ENCODE assay signal across 18 cellular contexts in genomic region chr12:15118946-15119345, GRCh38.
"Had no signal": no experiment of that assay in that cellular context is flagged by ENCODE, and none has a peak within 500 bp of the region (broad histone marks: within the 10 kb centered on the region; RNA-seq: fewer than 3 reads in every experiment).

No MANE protein-coding gene starts in this region.

- H3K27ac ChIP-seq: hepatocyte, neutrophil, right atrium auricular region, skin epidermis, testis, transverse colon had no signal

- H3K4me3 ChIP-seq: hepatocyte, right atrium auricular region, sigmoid colon, skin epidermis, testis, transverse colon had no signal

- H3K9me3 ChIP-seq: neutrophil, right atrium auricular region, sigmoid colon, testis, transverse colon had no signal

- DNase-seq: erythroblast; foreskin melanocyte; kidney; left colon; naive thymus-derived CD4-positive, alpha-beta T cell; posterior cingulate gyrus; sigmoid colon; stimulated activated CD4-positive, alpha-beta T cell treated with anti-CD3 and anti-CD28 coated beads, Interleukin-2, amount 100 ng/mL, for 24 hours; stimulated activated CD4-positive, alpha-beta T cell treated with anti-CD3 and anti-CD28 coated beads, Interleukin-4, amount 100 ng/mL, for 4 hours; stimulated activated naive B cell treated with anti-CD40 and anti-IgM and Interleukin-4, amounts not matched to agents 10 μg/mL and 1 μg/mL and 100 μg/mL, for 72 hours; stimulated activated naive CD8-positive, alpha-beta T cell treated with anti-CD3 and anti-CD28 coated beads, Interleukin-15, amount 100 ng/mL, for 72 hours; testis; transverse colon had no signal

- H3K36me3 ChIP-seq: neutrophil, right atrium auricular region, sigmoid colon, transverse colon had no signal

- H3K27ac Mint-ChIP-seq: dendritic cell treated with granulocyte-macrophage colony-stimulating factor and Interleukin-4, amounts not matched to agents 40 ng/mL and 50 ng/mL, for 4 days; naive thymus-derived CD4-positive, alpha-beta T cell; stimulated activated naive B cell treated with anti-CD40 and anti-IgM and Interleukin-4, amounts not matched to agents 10 μg/mL and 1 μg/mL and 100 μg/mL, for 72 hours; stimulated activated naive CD8-positive, alpha-beta T cell treated with anti-CD3 and anti-CD28 coated beads, Interleukin-15, amount 100 ng/mL, for 72 hours had no signal

- H3K4me3 Mint-ChIP-seq: dendritic cell treated with granulocyte-macrophage colony-stimulating factor and Interleukin-4, amounts not matched to agents 40 ng/mL and 50 ng/mL, for 4 days; naive thymus-derived CD4-positive, alpha-beta T cell; stimulated activated naive B cell treated with anti-CD40 and anti-IgM and Interleukin-4, amounts not matched to agents 10 μg/mL and 1 μg/mL and 100 μg/mL, for 72 hours; stimulated activated naive CD8-positive, alpha-beta T cell treated with anti-CD3 and anti-CD28 coated beads, Interleukin-15, amount 100 ng/mL, for 72 hours had no signal

- H3K9me3 Mint-ChIP-seq: dendritic cell treated with granulocyte-macrophage colony-stimulating factor and Interleukin-4, amounts not matched to agents 40 ng/mL and 50 ng/mL, for 4 days; stimulated activated naive B cell treated with anti-CD40 and anti-IgM and Interleukin-4, amounts not matched to agents 10 μg/mL and 1 μg/mL and 100 μg/mL, for 72 hours; stimulated activated naive CD8-positive, alpha-beta T cell treated with anti-CD3 and anti-CD28 coated beads, Interleukin-15, amount 100 ng/mL, for 72 hours had no signal

- H3K36me3 Mint-ChIP-seq: naive thymus-derived CD4-positive, alpha-beta T cell; stimulated activated naive B cell treated with anti-CD40 and anti-IgM and Interleukin-4, amounts not matched to agents 10 μg/mL and 1 μg/mL and 100 μg/mL, for 72 hours had no signal

- H3K4me1 Mint-ChIP-seq: naive thymus-derived CD4-positive, alpha-beta T cell; stimulated activated naive B cell treated with anti-CD40 and anti-IgM and Interleukin-4, amounts not matched to agents 10 μg/mL and 1 μg/mL and 100 μg/mL, for 72 hours; stimulated activated naive CD8-positive, alpha-beta T cell treated with anti-CD3 and anti-CD28 coated beads, Interleukin-15, amount 100 ng/mL, for 72 hours had no signal

- H3K27me3 Mint-ChIP-seq: dendritic cell treated with granulocyte-macrophage colony-stimulating factor and Interleukin-4, amounts not matched to agents 40 ng/mL and 50 ng/mL, for 4 days had no signal

- H3K4me1 ChIP-seq: right atrium auricular region, testis had no signal

- H3K27me3 ChIP-seq: hepatocyte, neutrophil, right atrium auricular region, sigmoid colon, testis, transverse colon had no signal
